16 cellular contexts compared by ENCODE assay signal in genomic region chr17:51224615-51225262, GRCh38. TPM values are rescaled to one million over a fixed set of nuclear protein-coding genes. Genes with fewer than 3 reads are reported as not detected.
DNase-seq lines count a peak whose midpoint lies in the region; ATAC-seq and TF ChIP-seq lines count a peak whose summit lies in the region.
"Had no signal": no experiment of that assay in that cellular context is flagged by ENCODE, and none has a peak within 500 bp of the region (broad histone marks: within the 10 kb centered on the region; RNA-seq: fewer than 3 reads in every experiment).

No MANE protein-coding gene starts in this region.

- H3K4me2 ChIP-seq in mammary epithelial cell (ENCODE audit: insufficient read depth, low read depth, low read length) (no peak overlapping the region), SK-N-SH (peak overlapping the region; percentile 38)

- H3K4me3 Mint-ChIP-seq in MCF 10A (ENCODE audit: unreplicated experiment) (no peak overlapping the region), endothelial cell (ENCODE audit: unreplicated experiment) (no peak overlapping the region)
- H3K4me3 Mint-ChIP-seq: activated naive CD4-positive, alpha-beta T cell treated with anti-CD3 and anti-CD28 coated beads, Interleukin-2, amount 50 U/mL, for 24 hours had no signal

- DNase-seq in MCF 10A (ENCODE audit: unreplicated experiment) (no peak), mammary epithelial cell (no peak), SK-N-SH (no peak), endothelial cell (ENCODE audit: low spot score) (no peak), psoas muscle (no peak), stomach (no peak), adrenal gland (no peak)
- DNase-seq: activated CD4-positive, alpha-beta T cell treated with anti-CD3 and anti-CD28 coated beads, Interleukin-2, amount 50 U/mL, for 1 hour; cortex of kidney; HCEC 1CT; NCI-H1417; NCI-H524 treated with DMSO at 0.1 percent for 48 hours; nucleus accumbens; SJCRH30 had no signal

- peak overlapping the region; percentile 31 for H3K27ac Mint-ChIP-seq in MCF 10A (ENCODE audit: low read depth, unreplicated experiment)
- peak overlapping the region; percentile 30 for H3K27ac Mint-ChIP-seq in endothelial cell (ENCODE audit: unreplicated experiment)

- H3K4me1 Mint-ChIP-seq in MCF 10A (ENCODE audit: insufficient read depth, unreplicated experiment): peaks cover under 1% of the 10 kb centered on the region
- H3K4me1 Mint-ChIP-seq in endothelial cell (ENCODE audit: unreplicated experiment): peaks cover 13% of the 10 kb centered on the region

- peaks cover 22% of the 10 kb centered on the region for H3F3A ChIP-seq in SK-N-SH (replicated peaks; ENCODE audit: insufficient read depth)

- H4K20me1 ChIP-seq in mammary epithelial cell (ENCODE audit: insufficient read depth, low read length) (no peaks in the 10 kb centered on the region), SK-N-SH (ENCODE audit: insufficient read depth) (no peaks in the 10 kb centered on the region)

- peaks cover 7% of the 10 kb centered on the region for H3K36me3 ChIP-seq in mammary epithelial cell (ENCODE audit: insufficient read depth, low read length)
- H3K36me3 ChIP-seq in SK-N-SH (replicated peaks in 1 of 2; ENCODE audit: control insufficient read depth in 1 of 2, insufficient read depth in 2 of 2, low read length in 1 of 2): peaks cover 22 to 27% of the 10 kb centered on the region in 2 experiments
- H3K36me3 ChIP-seq in psoas muscle (ENCODE audit: insufficient read depth in 1 of 2, low read depth in 1 of 2): peaks cover 0 to 51% of the 10 kb centered on the region in 2 donors
- peaks cover under 1 to 46% (median 41%) of the 10 kb centered on the region in 4 donors for H3K36me3 ChIP-seq in stomach
- H3K36me3 ChIP-seq in adrenal gland (replicated peaks in 1 of 2): peaks cover 0 to 16% of the 10 kb centered on the region in 2 donors

- CTCF ChIA-PET in MCF 10A (lab: Yijun Ruan, JAX) (interaction anchor here (0.6 to 1.1 kb wide), 2 partner anchors 34 to 43 kb away, joined by 3 to 4 read pairs; no protein-coding TSS in a partner anchor), mammary epithelial cell (lab: Charles Lee; ENCODE audit: low non-redundant PET) (no interaction called here), SK-N-SH (lab: Yijun Ruan, JAX) (interaction anchor here (0.6 kb wide), 1 partner anchor 9 kb away, joined by 3 read pairs; no protein-coding TSS in a partner anchor)

- no peak for TF ChIP-seq EP300 in SK-N-SH (IDR thresholded peaks at IDR 0.05; ENCODE audit: borderline replicate concordance in 1 of 2, low read depth in 1 of 2, low read length in 1 of 2)
- no peak for TF ChIP-seq EP300 in stomach (IDR thresholded peaks at IDR 0.05)

- 49% methylated on average over 10 of the region's 10 CpGs for WGBS in mammary epithelial cell (ENCODE audit: low coverage, missing lambda C conversion rate)
- 69% methylated on average over 10 of the region's 10 CpGs for WGBS in SK-N-SH (ENCODE audit: low lambda C conversion rate)
- 60 to 62% (median 61%) methylated on average over 10 of the region's 10 CpGs for WGBS in psoas muscle, 3 donors
- WGBS in stomach, 5 donors: 33 to 42% (median 35%) methylated on average over 10 of the region's 10 CpGs
- 34 to 37% (median 36%) methylated on average over 10 of the region's 10 CpGs for WGBS in adrenal gland, 4 donors

- no peak overlapping the region for H3K27ac ChIP-seq in mammary epithelial cell (ENCODE audit: insufficient read depth, low read depth, low read length)
- peak overlapping the region in 1 of 2 experiments; percentile 49; a peak in 3 of 4 replicates for H3K27ac ChIP-seq in SK-N-SH (ENCODE audit: low read depth in 2 of 2, low read length in 1 of 2)
- peak overlapping the region; percentile 7 for H3K27ac ChIP-seq in psoas muscle
- peak overlapping the region in 1 of 5 donors; percentile 31 for H3K27ac ChIP-seq in stomach
- peak overlapping the region in 1 of 5 donors; percentile 23 for H3K27ac ChIP-seq in adrenal gland
- H3K27ac ChIP-seq: SJCRH30 had no signal

- ATAC-seq in psoas muscle (no peak), GM19397 (IDR thresholded peaks at IDR 0.05; ENCODE audit: unreplicated experiment) (no peak)

- intact Hi-C loops in MCF 10A (cut with micrococcal nuclease) (no loop called here), mammary epithelial cell (cut with micrococcal nuclease) (loop anchor here (5.0 kb wide), 1 partner anchor 33 kb away; no protein-coding TSS in a partner anchor), psoas muscle (cut with DNase I) (no loop called here), stomach (cut with DNase I; ENCODE audit: low total_unique reads) (no loop called here), adrenal gland (cut with DNase I) (loop anchor here in 1 of 2 donors (5.0 kb wide), 1 partner anchor 33 kb away; no protein-coding TSS in a partner anchor)

- H3K79me2 ChIP-seq in mammary epithelial cell (ENCODE audit: insufficient read depth, low read length): peaks cover 38% of the 10 kb centered on the region
- H3K79me2 ChIP-seq in SK-N-SH (ENCODE audit: insufficient read depth): peaks cover 64% of the 10 kb centered on the region

- H3K9me3 ChIP-seq in mammary epithelial cell (replicated peaks; ENCODE audit: insufficient read depth, low read length) (no peaks in the 10 kb centered on the region), SK-N-SH (no peaks in the 10 kb centered on the region), psoas muscle (no peaks in the 10 kb centered on the region), stomach (no peaks in the 10 kb centered on the region), adrenal gland (replicated peaks in 1 of 3) (no peaks in the 10 kb centered on the region)
- H3K9me3 ChIP-seq: SJCRH30 had no signal

- H3K9me2 ChIP-seq in SK-N-SH: no peaks in the 10 kb centered on the region

- in situ Hi-C loops in mammary epithelial cell (cut with MboI; ENCODE audit: low sequenced_read_pairs in 2 of 2): no loop called here

- TF ChIP-seq RAD21 in SK-N-SH (IDR thresholded peaks at IDR 0.05; ENCODE audit: low read length): no peak

- H3K36me3 Mint-ChIP-seq in MCF 10A (ENCODE audit: insufficient read depth, unreplicated experiment) (peaks cover 42% of the 10 kb centered on the region), endothelial cell (ENCODE audit: low read depth, unreplicated experiment) (peaks cover 7% of the 10 kb centered on the region)

- no peaks in the 10 kb centered on the region for H3K27me3 Mint-ChIP-seq in MCF 10A (ENCODE audit: insufficient read depth, unreplicated experiment)
- peaks cover 2% of the 10 kb centered on the region for H3K27me3 Mint-ChIP-seq in endothelial cell (ENCODE audit: unreplicated experiment)
- H3K27me3 Mint-ChIP-seq: activated naive CD4-positive, alpha-beta T cell treated with anti-CD3 and anti-CD28 coated beads, Interleukin-2, amount 50 U/mL, for 24 hours had no signal

- H3K9ac ChIP-seq in mammary epithelial cell (ENCODE audit: insufficient read depth, low read length) (no peak overlapping the region), SK-N-SH (peak overlapping the region; percentile 3; the same call in 1 of the 2 replicates)

- TF ChIP-seq POLR2A in stomach (IDR thresholded peaks at IDR 0.05) (no peak), adrenal gland (IDR thresholded peaks at IDR 0.05) (no peak)

- H2AFZ ChIP-seq in mammary epithelial cell (ENCODE audit: low read depth, low read length) (no peak overlapping the region), SK-N-SH (ENCODE audit: low read depth) (no peak overlapping the region; the same call in 1 of the 2 replicates)

- H3K4me1 ChIP-seq in mammary epithelial cell (ENCODE audit: insufficient read depth, low read length) (no peaks in the 10 kb centered on the region), SK-N-SH (ENCODE audit: control insufficient read depth in 1 of 2, insufficient read depth in 2 of 2, low read depth in 1 of 2, low read length in 1 of 2) (peaks cover 0 to 10% of the 10 kb centered on the region in 2 experiments; a peak in 2 of 4 replicates), psoas muscle (no peaks in the 10 kb centered on the region), stomach (peaks cover 11 to 47% (median 14%) of the 10 kb centered on the region in 4 donors), adrenal gland (replicated peaks in 1 of 2) (peaks cover 0 to 17% of the 10 kb centered on the region in 2 donors)
- H3K4me1 ChIP-seq: SJCRH30 had no signal

- H3K4me3 ChIP-seq in mammary epithelial cell (replicated peaks in 1 of 3; ENCODE audit: insufficient read depth in 1 of 3, low read depth in 2 of 3, low read length in 3 of 3) (no peak overlapping the region), SK-N-SH (ENCODE audit: low read depth in 2 of 2, low read length in 1 of 2) (0 out of 4 replicates have a peak overlapping the region, but pooled peaks of 1 of the 2 experiments have one; percentile 4), psoas muscle (no peak overlapping the region), stomach (no peak overlapping the region), adrenal gland (peak overlapping the region in 1 of 4 donors; percentile 0)
- H3K4me3 ChIP-seq: SJCRH30 had no signal

- BruUV-seq in MCF 10A (replicated peaks; lab: Mats Ljungman, UMichigan): no TSS peak
- no TSS peak for BruUV-seq in mammary epithelial cell (replicated peaks; lab: Mats Ljungman, UMichigan)

- H3K9me3 Mint-ChIP-seq in MCF 10A (ENCODE audit: unreplicated experiment) (no peaks in the 10 kb centered on the region), endothelial cell (ENCODE audit: unreplicated experiment) (no peaks in the 10 kb centered on the region)
- H3K9me3 Mint-ChIP-seq: activated naive CD4-positive, alpha-beta T cell treated with anti-CD3 and anti-CD28 coated beads, Interleukin-2, amount 50 U/mL, for 24 hours had no signal

- dilution Hi-C loops in mammary epithelial cell (cut with HindIII; ENCODE audit: low sequenced_read_pairs): no loop called here

- H3K27me3 ChIP-seq in mammary epithelial cell (ENCODE audit: insufficient read depth, low read length) (no peaks in the 10 kb centered on the region), SK-N-SH (ENCODE audit: insufficient read depth) (no peaks in the 10 kb centered on the region), psoas muscle (ENCODE audit: insufficient read depth in 3 of 3, low read length in 2 of 3) (no peaks in the 10 kb centered on the region), stomach (no peaks in the 10 kb centered on the region), adrenal gland (no peaks in the 10 kb centered on the region)
- H3K27me3 ChIP-seq: SJCRH30 had no signal

- no peak for TF ChIP-seq CTCF in MCF 10A (IDR thresholded peaks at IDR 0.05; ENCODE audit: unreplicated experiment)
- no peak for TF ChIP-seq CTCF in mammary epithelial cell (conservative IDR thresholded peaks at IDR 0.05 in 1 of 2, IDR thresholded peaks at IDR 0.05 in 1 of 2; ENCODE audit: extremely low read depth in 1 of 2, insufficient read depth in 1 of 2, low read depth in 1 of 2, low read length in 2 of 2)
- TF ChIP-seq CTCF in SK-N-SH (IDR thresholded peaks at IDR 0.05): peak; percentile 19; the same call in 1 of the 2 replicates
- no peak for TF ChIP-seq CTCF in endothelial cell (IDR thresholded peaks at IDR 0.05; ENCODE audit: unreplicated experiment)
- no peak for TF ChIP-seq CTCF in psoas muscle (IDR thresholded peaks at IDR 0.05)
- no peak for TF ChIP-seq CTCF in stomach (IDR thresholded peaks at IDR 0.05)
- TF ChIP-seq CTCF in adrenal gland (IDR thresholded peaks at IDR 0.05): no peak

- POLR2A ChIA-PET in MCF 10A (lab: Yijun Ruan, JAX): interaction anchor here (0.7 kb wide), 1 partner anchor 28 kb away, joined by 3 read pairs; no protein-coding TSS in a partner anchor
- POLR2A ChIA-PET in SK-N-SH (lab: Yijun Ruan, JAX): no interaction called here

RNA-seq across cellular contexts. Expression of gene MBTD1, which starts 35.1 kb away (rescaled TPM):
- 7.4 and 7.7 TPM in 2 replicates for total RNA-seq in MCF 10A (2022)
- total RNA-seq in mammary epithelial cell: 10 to 100 TPM in 1 of 2 donors, 1 to 10 TPM in 1; 7.5 to 10.3 TPM
- polyA plus RNA-seq in mammary epithelial cell: 2.2 TPM
- 10.5 TPM for polyA minus RNA-seq in mammary epithelial cell
- 4.6 and 6.9 TPM in 2 replicates for polyA plus RNA-seq in SK-N-SH (2012; rRNA removed)
- polyA plus RNA-seq in SK-N-SH (2012; cell fraction: cytosol; rRNA removed): 6.0 and 7.0 TPM in 2 replicates
- polyA plus RNA-seq in SK-N-SH (2012; cell fraction: nucleus; rRNA removed): 9.7 and 20.6 TPM in 2 replicates
- 24.4 TPM for total RNA-seq in endothelial cell (ENCODE audit: unreplicated experiment)
- total RNA-seq in psoas muscle: 1 to 10 TPM; 5.1 to 6.6 (median 5.7) TPM
- polyA plus RNA-seq in psoas muscle: 1 to 10 TPM; 2.7 to 7.2 (median 3.0) TPM
- 10 to 100 TPM in 4 of 5 donors, 1 to 10 TPM in 1; 5.8 to 56.7 (median 34.8) TPM for total RNA-seq in stomach
- 1 to 10 TPM; 4.4 to 7.6 (median 5.4) TPM for polyA plus RNA-seq in stomach
- 10 to 100 TPM in 5 of 8 donors, 1 to 10 TPM in 3; 5.5 to 18.8 (median 11.4) TPM for total RNA-seq in adrenal gland
- polyA plus RNA-seq in adrenal gland: 10 to 100 TPM in 1 of 3 donors, 1 to 10 TPM in 2; 7.2 to 10.5 (median 7.6) TPM

RNA-seq across cellular contexts. Expression of gene UTP18, which starts 35.6 kb away (rescaled TPM):
- total RNA-seq in MCF 10A (2022): 25.3 and 27.8 TPM in 2 replicates
- total RNA-seq in mammary epithelial cell: 10 to 100 TPM; 25.0 to 37.3 TPM
- 20.6 TPM for polyA plus RNA-seq in mammary epithelial cell
- 13.4 TPM for polyA minus RNA-seq in mammary epithelial cell
- 28.4 and 32.1 TPM in 2 replicates for polyA plus RNA-seq in SK-N-SH (2012; rRNA removed)
- polyA plus RNA-seq in SK-N-SH (2012; cell fraction: cytosol; rRNA removed): 47.1 and 55.7 TPM in 2 replicates
- polyA plus RNA-seq in SK-N-SH (2012; cell fraction: nucleus; rRNA removed): 22.8 and 29.5 TPM in 2 replicates
- total RNA-seq in endothelial cell (ENCODE audit: unreplicated experiment): 31.5 TPM
- total RNA-seq in psoas muscle: 10 to 100 TPM; 13.1 to 24.6 (median 20.2) TPM
- polyA plus RNA-seq in psoas muscle: 10 to 100 TPM; 22.3 to 32.5 (median 27.1) TPM
- 10 to 100 TPM in 4 of 5 donors, 1 to 10 TPM in 1; 3.6 to 38.9 (median 19.4) TPM for total RNA-seq in stomach
- polyA plus RNA-seq in stomach: 10 to 100 TPM; 18.0 to 37.1 (median 20.8) TPM
- total RNA-seq in adrenal gland: 10 to 100 TPM; 19.1 to 36.5 (median 28.1) TPM
- 10 to 100 TPM; 12.5 to 29.1 (median 22.5) TPM for polyA plus RNA-seq in adrenal gland

RNA-seq across cellular contexts. Expression of gene NME2, which starts 58.5 kb away (rescaled TPM):
- total RNA-seq in MCF 10A (2022) (1,004 and 1,033 TPM in 2 replicates), mammary epithelial cell (100 to 1,000 TPM; 469 to 832 TPM), endothelial cell (ENCODE audit: unreplicated experiment) (476 TPM), psoas muscle (100 to 1,000 TPM; 334 to 550 (median 422) TPM), stomach (100 to 1,000 TPM; 127 to 311 (median 264) TPM), adrenal gland (100 to 1,000 TPM; 271 to 502 (median 404) TPM)
- polyA plus RNA-seq in mammary epithelial cell (999 TPM), SK-N-SH (2012; rRNA removed) (1,446 and 1,447 TPM in 2 replicates), psoas muscle (1,000 to 10,000 TPM in 1 of 3 donors, 100 to 1,000 TPM in 2; 607 to 1,336 (median 718) TPM), stomach (100 to 1,000 TPM; 754 to 877 (median 797) TPM), adrenal gland (100 to 1,000 TPM; 336 to 644 (median 393) TPM)
- 274 TPM for polyA minus RNA-seq in mammary epithelial cell
- 1,544 and 1,563 TPM in 2 replicates for polyA plus RNA-seq in SK-N-SH (2012; cell fraction: cytosol; rRNA removed)
- 435 and 488 TPM in 2 replicates for polyA plus RNA-seq in SK-N-SH (2012; cell fraction: nucleus; rRNA removed)
